8 cellular contexts compared by ENCODE assay signal in the genomic region with DNA sequence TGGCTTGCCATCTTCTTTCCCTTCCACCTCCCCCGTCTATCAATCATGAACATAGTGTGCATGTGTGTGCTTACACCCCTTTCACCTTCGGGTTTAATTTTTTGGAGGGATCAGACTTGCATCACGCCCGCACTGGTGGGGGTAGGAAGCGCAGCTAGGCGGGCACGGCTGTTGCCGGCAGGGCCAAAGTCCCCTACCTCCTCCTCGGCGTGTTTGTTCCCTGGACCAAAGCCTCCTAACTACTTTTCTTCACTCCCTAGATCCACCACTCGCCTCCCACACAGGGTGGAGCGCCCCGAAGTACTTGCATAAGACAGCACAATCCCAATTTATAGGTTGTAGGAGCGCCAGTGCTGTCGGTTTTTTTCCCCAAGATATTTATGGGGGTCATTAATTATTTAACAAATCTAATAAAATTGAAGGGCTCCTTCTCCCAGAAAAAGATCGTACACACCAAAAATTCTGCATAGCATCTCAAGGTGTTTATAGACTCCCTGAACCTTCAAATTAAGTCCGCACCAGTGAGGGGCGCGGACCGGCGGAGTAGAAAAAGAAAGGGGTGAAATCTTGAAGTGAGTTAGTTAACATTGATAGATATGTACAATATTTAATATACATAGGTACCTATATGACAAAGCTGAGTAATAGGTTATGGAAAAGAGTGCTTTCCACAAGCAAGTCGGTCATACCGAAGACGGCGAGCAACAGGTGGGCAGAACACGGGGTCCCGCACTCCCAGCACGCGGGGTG. TPM values are rescaled to one million over a fixed set of nuclear protein-coding genes. Genes with fewer than 3 reads are reported as not detected.
DNase-seq lines count a peak whose midpoint lies in the region; ATAC-seq and TF ChIP-seq lines count a peak whose summit lies in the region.

No MANE protein-coding gene starts in this region.

- H3K27ac ChIP-seq in HUES48 (ENCODE audit: low read depth, low read length) = no peak overlapping the region
- H3K27ac ChIP-seq in body of pancreas = peak overlapping the region; percentile 77 to 88 (median 84)
- H3K27ac ChIP-seq in left lung = no peak overlapping the region
- H3K27ac ChIP-seq in thoracic aorta = no peak overlapping the region

- H3K4me3 ChIP-seq in BJ (ENCODE audit: low read depth, low read length) = peak overlapping the region; percentile 6
- peak overlapping the region; percentile 74 for H3K4me3 ChIP-seq in HUES48 (ENCODE audit: low read depth, low read length)
- peak overlapping the region; percentile 46 to 86 for H3K4me3 ChIP-seq in body of pancreas
- peak overlapping the region; percentile 42 to 53 for H3K4me3 ChIP-seq in left lung
- H3K4me3 ChIP-seq in thoracic aorta = peak overlapping the region; percentile 68

- peak overlapping the region; percentile 6; the same call in 1 of the 2 replicates for H3K9ac ChIP-seq in HUES48 (ENCODE audit: low read depth, low read length)

- CTCF ChIA-PET in BJ (lab: Yijun Ruan, JAX) = no interaction called here

- POLR2A ChIA-PET in BJ (lab: Charles Lee) = no interaction called here

- no peak for TF ChIP-seq CTCF in BJ (IDR thresholded peaks at IDR 0.05; ENCODE audit: insufficient read depth, low read depth, low read length)
- peak in 4 of 7 experiments; percentile 33 to 53 (median 49) for TF ChIP-seq CTCF in body of pancreas (IDR thresholded peaks at IDR 0.05)
- TF ChIP-seq CTCF in left lung (IDR thresholded peaks at IDR 0.05) = no peak
- no peak for TF ChIP-seq CTCF in thoracic aorta (IDR thresholded peaks at IDR 0.05)

- H3K27me3 ChIP-seq in BJ (ENCODE audit: control insufficient read depth, insufficient read depth, low read length) (peaks cover 14% of the 10 kb centered on the region), HUES48 (ENCODE audit: control insufficient read depth, insufficient read depth, low read length) (peaks cover 10% of the 10 kb centered on the region; the same call in 1 of the 2 replicates), body of pancreas (no peaks in the 10 kb centered on the region), left lung (peaks cover 30 to 66% of the 10 kb centered on the region in 2 donors), thoracic aorta (replicated peaks; ENCODE audit: insufficient read depth) (peaks cover 6% of the 10 kb centered on the region)

- no peak for TF ChIP-seq POLR2A in body of pancreas (IDR thresholded peaks at IDR 0.05)

- ATAC-seq in body of pancreas = peak; percentile 10
- no peak for ATAC-seq in left lung
- ATAC-seq in thoracic aorta (ENCODE audit: insufficient number of reproducible peaks, low FRiP score, low read depth) = no peak
- no peak for ATAC-seq in HG02623 (IDR thresholded peaks at IDR 0.05; ENCODE audit: unreplicated experiment)
- no peak for ATAC-seq in HG02571 (IDR thresholded peaks at IDR 0.05; ENCODE audit: unreplicated experiment)

- H3K9me3 ChIP-seq in HUES48 (ENCODE audit: control insufficient read depth, insufficient read depth, low read length) (no peaks in the 10 kb centered on the region), body of pancreas (no peaks in the 10 kb centered on the region), left lung (no peaks in the 10 kb centered on the region), thoracic aorta (no peaks in the 10 kb centered on the region)

- intact Hi-C loops in body of pancreas (cut with DNase I) (no loop called here), left lung (cut with DNase I) (no loop called here)

- H3K36me3 ChIP-seq in BJ (ENCODE audit: control insufficient read depth, insufficient read depth, low read length) = no peaks in the 10 kb centered on the region
- H3K36me3 ChIP-seq in HUES48 (ENCODE audit: control insufficient read depth, insufficient read depth, low read length) = no peaks in the 10 kb centered on the region
- H3K36me3 ChIP-seq in body of pancreas (replicated peaks in 1 of 2; ENCODE audit: insufficient read depth in 1 of 2, low read depth in 2 of 2) = no peaks in the 10 kb centered on the region
- no peaks in the 10 kb centered on the region for H3K36me3 ChIP-seq in left lung
- no peaks in the 10 kb centered on the region for H3K36me3 ChIP-seq in thoracic aorta

- no peak for DNase-seq in BJ (ENCODE audit: low read depth)
- peak; percentile 29 to 61 (median 39) for DNase-seq in body of pancreas
- no peak for DNase-seq in left lung
- DNase-seq in thoracic aorta (ENCODE audit: low spot score) = no peak
- no peak for DNase-seq in superior temporal gyrus (ENCODE audit: extremely low spot score)

- peaks cover 55% of the 10 kb centered on the region for H3K4me1 ChIP-seq in HUES48 (ENCODE audit: control insufficient read depth, insufficient read depth, low read length)
- peaks cover 49% of the 10 kb centered on the region for H3K4me1 ChIP-seq in body of pancreas
- peaks cover 0 to 40% of the 10 kb centered on the region in 2 donors for H3K4me1 ChIP-seq in left lung
- peaks cover 7 to 13% of the 10 kb centered on the region in 2 donors for H3K4me1 ChIP-seq in thoracic aorta (ENCODE audit: control insufficient read depth in 1 of 2, low read depth in 2 of 2)

- 0 to 3% methylated on average over 29 of the region's 29 CpGs for WGBS in body of pancreas, 2 donors

RNA-seq across cellular contexts. Expression of a gene that starts 0.7 kb away (rescaled TPM):
- polyA plus RNA-seq in BJ (2011; rRNA removed) = 0.04 TPM in 2 replicates
- not detected in 2 replicates for polyA minus RNA-seq in BJ (2011; rRNA and poly(A)+ RNA removed)
- total RNA-seq in body of pancreas (10 to 100 TPM in 1 of 2 donors, 1 to 10 TPM in 1; 6.9 to 31.9 TPM), left lung (1 to 10 TPM; 1.5 to 2.2 TPM), thoracic aorta (1 to 10 TPM in 1 of 2 donors, under 1 TPM in 1; 0.54 to 8.8 TPM)

Comparison
In these comparisons a context has a peak if more than half of its experiments do, and no peak if none do; other contexts are left out.
1. DNase-seq: peak in body of pancreas (4 of 4); none in BJ (single experiment), left lung (0 of 2), thoracic aorta (single experiment) and superior temporal gyrus (single experiment).
2. H3K4me3 ChIP-seq: peak in every context shown above with its lines; median percentile 74 in HUES48; 68 in thoracic aorta; 66 in body of pancreas; 48 in left lung; 6 in BJ.
3. CTCF ChIP-seq: peak in body of pancreas (4 of 7); none in BJ (single experiment), left lung (0 of 2) and thoracic aorta (single experiment).
4. H3K27ac ChIP-seq: peak in body of pancreas (4 of 4); none in HUES48 (single experiment), left lung (0 of 2) and thoracic aorta (0 of 2).